Comparison of ENCODE assay signal across 6 cellular contexts in the genomic region with DNA sequence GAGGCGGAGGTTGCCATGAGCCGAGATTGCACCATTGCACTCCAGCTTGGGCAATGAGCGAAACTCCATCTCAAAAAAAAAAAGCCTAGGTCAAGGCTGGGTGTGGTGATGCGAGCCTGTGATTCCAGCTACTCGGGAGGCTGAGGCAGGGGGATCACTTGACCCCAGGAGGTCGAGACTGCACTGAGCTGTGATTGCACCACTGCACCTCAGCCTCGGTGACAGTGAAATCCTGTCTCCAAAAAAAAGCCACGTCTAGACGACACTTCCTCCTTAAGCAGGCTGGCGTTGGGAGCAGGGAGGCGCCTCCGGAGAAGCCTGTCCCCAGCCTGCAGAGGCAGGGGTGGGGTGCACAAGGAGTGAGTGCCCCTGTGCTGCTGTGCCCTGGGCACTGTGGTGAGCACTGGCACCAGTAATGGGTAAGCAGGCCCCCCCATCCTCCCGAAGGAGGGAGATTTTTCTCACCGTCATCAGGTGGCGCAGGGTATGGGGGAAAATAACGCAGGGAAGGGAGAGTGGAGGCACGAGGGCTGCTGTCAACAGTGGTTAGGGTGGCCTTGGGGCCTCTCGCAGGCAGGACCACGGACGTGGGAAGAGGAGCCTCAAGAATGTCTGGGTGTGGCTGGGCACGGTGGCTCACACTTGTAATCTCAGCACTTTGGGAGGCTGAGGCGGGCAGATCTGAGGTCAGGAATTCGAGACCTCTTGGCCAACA. TPM values are rescaled to one million over a fixed set of nuclear protein-coding genes. Genes with fewer than 3 reads are reported as not detected.
DNase-seq lines count a peak whose midpoint lies in the region; ATAC-seq and TF ChIP-seq lines count a peak whose summit lies in the region.

No MANE protein-coding gene starts in this region.

- no peaks in the 10 kb centered on the region for H3K27me3 Mint-ChIP-seq in CD14-positive monocyte (ENCODE audit: low read depth in 3 of 3)

- intact Hi-C loops in CD14-positive monocyte (cut with micrococcal nuclease) = no loop called here

- peaks cover 12% of the 10 kb centered on the region for H3K79me2 ChIP-seq in hepatocyte

- H3K4me2 ChIP-seq in hepatocyte = no peak overlapping the region

- H3K9me2 ChIP-seq in hepatocyte (replicated peaks; ENCODE audit: insufficient read depth) = no peaks in the 10 kb centered on the region

- H3K27ac Mint-ChIP-seq in CD14-positive monocyte = peak overlapping the region; percentile 93 to 97 (median 94)

- peak; percentile 73 for DNase-seq in CD14-positive monocyte (ENCODE audit: low spot score)
- DNase-seq in RPMI8226 = peak; percentile 41
- DNase-seq in erythroblast (lab: John Stamatoyannopoulos, UW) = no peak
- no peak for DNase-seq in NCI-H187 (lab: John Stamatoyannopoulos, UW)
- no peak for DNase-seq in hepatocyte (ENCODE audit: low spot score)

- no peaks in the 10 kb centered on the region for H3K27me3 ChIP-seq in hepatocyte

- ATAC-seq in HG03025 (IDR thresholded peaks at IDR 0.05; ENCODE audit: low FRiP score, unreplicated experiment) = no peak

- no peaks in the 10 kb centered on the region for H4K20me1 ChIP-seq in hepatocyte (ENCODE audit: insufficient read depth, poor library complexity, severe bottlenecking)

- no peaks in the 10 kb centered on the region for H3K9me3 Mint-ChIP-seq in CD14-positive monocyte

- H3K27ac ChIP-seq in hepatocyte = no peak overlapping the region

- H3K36me3 Mint-ChIP-seq in CD14-positive monocyte = peaks cover 58 to 76% of the 10 kb centered on the region in 2 donors

- H3K36me3 ChIP-seq in hepatocyte (replicated peaks; ENCODE audit: insufficient read depth, low read depth) = no peaks in the 10 kb centered on the region

- WGBS in hepatocyte (ENCODE audit: low lambda C conversion rate, missing lambda C conversion rate) = 78% methylated on average over 23 of the region's 23 CpGs

- peak overlapping the region; percentile 59 to 89 for H3K4me3 Mint-ChIP-seq in CD14-positive monocyte

- peaks cover 2% of the 10 kb centered on the region for H3K4me1 ChIP-seq in hepatocyte (ENCODE audit: insufficient read depth)

- no peak overlapping the region for H2AFZ ChIP-seq in hepatocyte

- H3K9me3 ChIP-seq in hepatocyte (ENCODE audit: low read depth) = no peaks in the 10 kb centered on the region

- peaks cover 36% of the 10 kb centered on the region for H3K4me1 Mint-ChIP-seq in CD14-positive monocyte

- TF ChIP-seq POLR2A in erythroblast (IDR thresholded peaks at IDR 0.05; ENCODE audit: low read length) = peak; percentile 41

- H3K4me3 ChIP-seq in hepatocyte = no peak overlapping the region

- TF ChIP-seq CTCF in CD14-positive monocyte (IDR thresholded peaks at IDR 0.05) = no peak
- no peak for TF ChIP-seq CTCF in hepatocyte (IDR thresholded peaks at IDR 0.05; ENCODE audit: poor library complexity)

RNA-seq across cellular contexts. Expression of a gene that starts 0.7 kb away (rescaled TPM):
- polyA plus RNA-seq in CD14-positive monocyte (under 1 TPM; 0.50 to 0.69 TPM), hepatocyte (6.1 TPM in 2 replicates)
- total RNA-seq in hepatocyte = 2.7 and 3.8 TPM in 2 replicates

RNA-seq across cellular contexts. Expression of a gene that starts 6.0 kb away (rescaled TPM):
- polyA plus RNA-seq in CD14-positive monocyte (1 to 10 TPM; 7.2 to 7.6 TPM), hepatocyte (26.0 and 41.9 TPM in 2 replicates)
- 15.0 and 15.5 TPM in 2 replicates for total RNA-seq in hepatocyte

RNA-seq across cellular contexts. Expression of a gene that starts 7.5 kb away (rescaled TPM):
- polyA plus RNA-seq in CD14-positive monocyte (100 to 1,000 TPM; 148 to 166 TPM), hepatocyte (134 and 157 TPM in 2 replicates)
- total RNA-seq in hepatocyte = 138 and 169 TPM in 2 replicates

RNA-seq across cellular contexts. Expression of a gene that starts 9.7 kb away (rescaled TPM):
- polyA plus RNA-seq in CD14-positive monocyte (not detected), hepatocyte (4.7 and 5.5 TPM in 2 replicates)
- 3.9 and 5.9 TPM in 2 replicates for total RNA-seq in hepatocyte

RNA-seq across cellular contexts. Expression of a gene that starts 26.1 kb away (rescaled TPM):
- polyA plus RNA-seq in CD14-positive monocyte (10 to 100 TPM; 12.6 to 17.6 TPM), hepatocyte (48.7 and 50.9 TPM in 2 replicates)
- total RNA-seq in hepatocyte = 26.0 and 28.7 TPM in 2 replicates

Comparison
In these comparisons a context has a peak if more than half of its experiments do, and no peak if none do; other contexts are left out.
1. DNase-seq: peak in CD14-positive monocyte (single experiment) and RPMI8226 (single experiment); none in erythroblast (0 of 2), NCI-H187 (0 of 2) and hepatocyte (single experiment).